In the genomic region with DNA sequence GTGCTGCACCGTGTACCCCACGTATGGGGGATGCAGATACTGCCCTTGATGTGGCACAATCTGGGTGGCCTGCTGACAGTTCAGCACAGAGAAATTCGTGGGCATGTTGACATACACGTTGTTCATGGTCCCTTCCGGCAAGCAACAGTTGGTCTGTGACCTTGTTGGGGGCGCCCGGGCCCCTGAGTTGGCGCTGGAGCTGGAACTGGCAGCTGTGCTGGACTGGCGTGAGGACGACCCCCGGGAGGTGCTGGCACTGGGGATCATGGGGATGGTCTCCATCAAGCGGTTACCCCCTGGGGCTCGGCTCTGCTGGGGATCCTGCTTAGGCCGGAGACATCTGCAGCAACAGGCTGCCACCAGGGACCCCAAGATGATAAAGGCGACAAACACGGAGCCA, we compare ENCODE assay signal across 22 cellular contexts. TPM values are rescaled to one million over a fixed set of nuclear protein-coding genes. Genes with fewer than 3 reads are reported as not detected.
DNase-seq lines count a peak whose midpoint lies in the region; ATAC-seq and TF ChIP-seq lines count a peak whose summit lies in the region.
"Had no signal": no experiment of that assay in that cellular context is flagged by ENCODE, and none has a peak within 500 bp of the region (broad histone marks: within the 10 kb centered on the region; RNA-seq: fewer than 3 reads in every experiment).

No MANE protein-coding gene starts in this region.

- no peak for TF ChIP-seq POLR2A in esophagus muscularis mucosa (IDR thresholded peaks at IDR 0.05; ENCODE audit: low read depth)

- intact Hi-C loops in esophagus muscularis mucosa (cut with DNase I) = no loop called here

- DNase-seq in DND-41 = no peak
- DNase-seq in esophagus muscularis mucosa (ENCODE audit: extremely low spot score) = peak; percentile 57
- no peak for DNase-seq in nephron progenitor cell
- no peak for DNase-seq in T-helper 17 cell
- DNase-seq in AML-193 (lab: John Stamatoyannopoulos, UW) = no peak
- DNase-seq: Calu3; CD8-positive, alpha-beta T cell; DMS79 treated with DMSO at 0.1 percent for 48 hours; EL; HCEC 1CT; HFFc6 had no signal

- H3K27ac Mint-ChIP-seq in nephron progenitor cell (no peak overlapping the region), T-helper 17 cell (no peak overlapping the region)
- H3K27ac Mint-ChIP-seq: CD14-positive monocyte; CD8-positive, alpha-beta T cell; GM23338; HFFc6 had no signal

- H3K27me3 Mint-ChIP-seq in nephron progenitor cell (ENCODE audit: low read depth, poor library complexity) (peaks cover 32% of the 10 kb centered on the region), T-helper 17 cell (peaks cover 39% of the 10 kb centered on the region)

- H3K36me3 ChIP-seq in DND-41 (ENCODE audit: insufficient read depth, low read length) (peaks cover 31% of the 10 kb centered on the region), Loucy (ENCODE audit: insufficient read depth, low read length) (peaks cover 5% of the 10 kb centered on the region; the same call in 1 of the 2 replicates), esophagus muscularis mucosa (no peaks in the 10 kb centered on the region)

- H3K4me1 ChIP-seq in DND-41 (ENCODE audit: insufficient read depth, low read length) (peaks cover 76% of the 10 kb centered on the region), Loucy (ENCODE audit: insufficient read depth, low read length, poor library complexity, severe bottlenecking) (peaks cover 67% of the 10 kb centered on the region), esophagus muscularis mucosa (peaks cover 7 to 25% (median 23%) of the 10 kb centered on the region in 4 donors)
- H3K4me1 ChIP-seq: A549 had no signal

- H3K9me3 ChIP-seq in DND-41 (ENCODE audit: insufficient read depth, low read length, severe bottlenecking) (no peaks in the 10 kb centered on the region), Loucy (ENCODE audit: insufficient read depth, low read depth, low read length) (no peaks in the 10 kb centered on the region), esophagus muscularis mucosa (no peaks in the 10 kb centered on the region), T-helper 17 cell (ENCODE audit: control insufficient read depth, low read length, poor library complexity, severe bottlenecking) (no peaks in the 10 kb centered on the region)
- H3K9me3 ChIP-seq: A549 had no signal

- H3K9ac ChIP-seq in DND-41 (ENCODE audit: low read depth, low read length) = no peak overlapping the region
- peak overlapping the region; percentile 81 for H3K9ac ChIP-seq in Loucy (ENCODE audit: low read depth, low read length, poor library complexity, severe bottlenecking)
- H3K9ac ChIP-seq: BLaER1 had no signal

- H3K9me2 ChIP-seq in Loucy (replicated peaks; ENCODE audit: low read depth, low read length) = no peaks in the 10 kb centered on the region

- no peak for TF ChIP-seq CTCF in DND-41 (IDR thresholded peaks at IDR 0.05; ENCODE audit: borderline replicate concordance, extremely low read depth, low read length, poor library complexity, severe bottlenecking)
- TF ChIP-seq CTCF in Loucy (conservative IDR thresholded peaks at IDR 0.05; ENCODE audit: low read length) = no peak
- TF ChIP-seq CTCF in esophagus muscularis mucosa (IDR thresholded peaks at IDR 0.05) = no peak
- no peak for TF ChIP-seq CTCF in nephron progenitor cell (IDR thresholded peaks at IDR 0.05)

- no peaks in the 10 kb centered on the region for H3K9me3 Mint-ChIP-seq in nephron progenitor cell
- H3K9me3 Mint-ChIP-seq: CD8-positive, alpha-beta T cell; GM23338; HFFc6 had no signal

- peaks cover 64% of the 10 kb centered on the region for H3K36me3 Mint-ChIP-seq in nephron progenitor cell (ENCODE audit: low read depth)
- no peaks in the 10 kb centered on the region for H3K36me3 Mint-ChIP-seq in T-helper 17 cell (ENCODE audit: low read depth)
- H3K36me3 Mint-ChIP-seq: CD14-positive monocyte; CD8-positive, alpha-beta T cell had no signal

- H2AFZ ChIP-seq in DND-41 (ENCODE audit: low read depth, low read length) = no peak overlapping the region
- no peak overlapping the region for H2AFZ ChIP-seq in Loucy (ENCODE audit: low read length)
- H2AFZ ChIP-seq: GM23338 had no signal

- TF ChIP-seq EP300 in esophagus muscularis mucosa (IDR thresholded peaks at IDR 0.05) = no peak

- H3K4me2 ChIP-seq in DND-41 (ENCODE audit: insufficient read depth, low read length) = peak overlapping the region; percentile 90
- peak overlapping the region; percentile 99 for H3K4me2 ChIP-seq in Loucy (ENCODE audit: low read depth, low read length, poor library complexity, severe bottlenecking)
- H3K4me2 ChIP-seq: A549, BLaER1, GM23338 had no signal

- peaks cover 17% of the 10 kb centered on the region for H3F3A ChIP-seq in Loucy (ENCODE audit: low read depth)

- H4K20me1 ChIP-seq in DND-41 (ENCODE audit: insufficient read depth, low read length) (0 out of 2 replicates have a peak, but pooled peaks cover 11% of the 10 kb centered on the region), Loucy (ENCODE audit: insufficient read depth, low read length, poor library complexity, severe bottlenecking) (peaks cover 48% of the 10 kb centered on the region)

- H3K4me1 Mint-ChIP-seq in nephron progenitor cell (peaks cover 27% of the 10 kb centered on the region), T-helper 17 cell (peaks cover 2% of the 10 kb centered on the region)
- H3K4me1 Mint-ChIP-seq: CD14-positive monocyte had no signal

- peak overlapping the region; percentile 98 for H3K4me3 Mint-ChIP-seq in nephron progenitor cell
- no peak overlapping the region for H3K4me3 Mint-ChIP-seq in T-helper 17 cell
- H3K4me3 Mint-ChIP-seq: CD8-positive, alpha-beta T cell; GM23338; HFFc6 had no signal

- no peaks in the 10 kb centered on the region for H3K27me3 ChIP-seq in DND-41 (ENCODE audit: insufficient read depth, low read length, poor library complexity)
- peaks cover 3% of the 10 kb centered on the region for H3K27me3 ChIP-seq in Loucy (ENCODE audit: insufficient read depth, low read length, poor library complexity, severe bottlenecking)
- H3K27me3 ChIP-seq in esophagus muscularis mucosa = peaks cover 0 to 55% (median 31%) of the 10 kb centered on the region in 4 donors

- peak overlapping the region; percentile 20; the same call in 1 of the 2 replicates for H3K27ac ChIP-seq in DND-41 (ENCODE audit: low read length)
- H3K27ac ChIP-seq in esophagus muscularis mucosa (replicated peaks in 1 of 4) = no peak overlapping the region
- H3K27ac ChIP-seq: 22Rv1, A549, BLaER1 had no signal

- H3K79me2 ChIP-seq in DND-41 (ENCODE audit: insufficient read depth, low read length) = peaks cover 54% of the 10 kb centered on the region
- peaks cover 73% of the 10 kb centered on the region for H3K79me2 ChIP-seq in Loucy (ENCODE audit: insufficient read depth, low read length)

- H3K4me3 ChIP-seq in DND-41 (ENCODE audit: low read depth in 1 of 2, low read length in 2 of 2) (0 out of 4 replicates have a peak overlapping the region, but pooled peaks of 1 of the 2 experiments have one; percentile 4), Loucy (ENCODE audit: low read length, poor library complexity, severe bottlenecking) (peak overlapping the region; percentile 86), esophagus muscularis mucosa (no peak overlapping the region)
- H3K4me3 ChIP-seq: A549, BLaER1, GM12878, GM23338 had no signal

- WGBS in esophagus muscularis mucosa = 91% methylated on average over 7 of the region's 16 CpGs

- ATAC-seq in DND-41 (ENCODE audit: insufficient read depth, low read depth) (no peak), HG02938 (IDR thresholded peaks at IDR 0.05; ENCODE audit: unreplicated experiment) (no peak), T-helper 17 cell (no peak), HG03045 (IDR thresholded peaks at IDR 0.05; ENCODE audit: unreplicated experiment) (no peak)
- ATAC-seq: A549; CD8-positive, alpha-beta T cell; GM12878; GM23338; HepG2 had no signal

RNA-seq across cellular contexts. Expression of gene SHISA2, which starts 5.2 kb away (rescaled TPM):
- total RNA-seq in esophagus muscularis mucosa (under 1 TPM in 3 of 4 donors, not detected in 1; 0.78 to 0.98 (median 0.83) TPM), T-helper 17 cell (under 1 TPM; 0.37 to 0.62 TPM)
- total RNA-seq: G401, HepG2, HFFc6 had no signal
